ENCODE assay signal across 8 cellular contexts in the genomic region with DNA sequence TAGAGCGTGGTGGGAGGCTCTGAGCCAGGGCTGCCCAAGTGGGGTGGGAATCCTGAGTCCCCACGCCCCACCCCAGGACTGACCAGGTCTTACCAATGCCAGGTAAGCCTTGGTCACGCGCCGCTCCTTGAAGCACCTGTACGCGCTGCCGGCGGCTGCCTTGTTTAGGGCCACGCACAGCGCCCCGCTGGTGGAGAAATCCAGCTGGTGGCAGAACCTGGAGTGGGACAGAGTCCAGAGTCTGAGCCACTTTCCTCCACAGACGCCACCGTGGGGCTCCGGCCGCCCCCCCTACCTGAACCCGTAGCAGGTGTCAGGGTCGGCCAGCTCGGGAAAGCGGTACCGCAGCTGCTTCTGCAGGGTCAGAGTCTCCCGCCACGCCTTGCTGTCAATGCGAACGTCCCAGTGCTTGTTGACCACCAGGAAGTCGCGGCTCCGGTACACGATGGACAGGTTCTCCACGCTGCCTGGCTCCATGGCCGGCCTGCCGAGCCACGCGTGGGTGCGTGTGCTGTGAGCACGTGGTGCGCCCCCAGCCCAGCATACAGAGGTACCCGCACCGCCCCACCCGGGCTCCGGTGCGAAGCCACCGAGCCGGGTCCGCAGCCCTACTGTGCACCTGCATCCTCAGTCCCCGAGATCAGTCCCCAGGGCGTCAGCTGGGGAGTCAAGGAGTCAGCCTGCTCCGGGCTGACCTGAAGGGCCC. TPM values are rescaled to one million over a fixed set of nuclear protein-coding genes. Genes with fewer than 3 reads are reported as not detected.
DNase-seq lines count a peak whose midpoint lies in the region; ATAC-seq and TF ChIP-seq lines count a peak whose summit lies in the region.

No MANE protein-coding gene starts in this region.

- H3K27me3 ChIP-seq in DND-41 (ENCODE audit: insufficient read depth, low read length, poor library complexity) (no peaks in the 10 kb centered on the region), MG63 (no peaks in the 10 kb centered on the region), osteoblast (ENCODE audit: insufficient read depth, low read length) (no peaks in the 10 kb centered on the region)
- no peaks in the 10 kb centered on the region for H3K27me3 ChIP-seq in effector memory CD4-positive, alpha-beta T cell (replicated peaks; ENCODE audit: control insufficient read depth, insufficient read depth, low read length, poor library complexity, severe bottlenecking)

- H2AFZ ChIP-seq in DND-41 (ENCODE audit: low read depth, low read length) = peak overlapping the region; percentile 84; the same call in 1 of the 2 replicates
- H2AFZ ChIP-seq in osteoblast (ENCODE audit: low read length) = peak overlapping the region; percentile 29

- H3K9me3 ChIP-seq in DND-41 (ENCODE audit: insufficient read depth, low read length, severe bottlenecking) (no peaks in the 10 kb centered on the region), MG63 (no peaks in the 10 kb centered on the region), osteoblast (ENCODE audit: low read depth, low read length) (no peaks in the 10 kb centered on the region)
- no peaks in the 10 kb centered on the region for H3K9me3 ChIP-seq in effector memory CD4-positive, alpha-beta T cell (ENCODE audit: control insufficient read depth, low read length)

- DNase-seq in DND-41 = no peak
- no peak for DNase-seq in MG63
- DNase-seq in effector memory CD4-positive, alpha-beta T cell = no peak
- DNase-seq in osteoblast (ENCODE audit: insufficient read length, low spot score, missing footprints) = no peak
- DNase-seq in sciatic nerve (ENCODE audit: low spot score) = no peak
- DNase-seq in DMS153 treated with DMSO at 0.1 percent for 48 hours (lab: John Stamatoyannopoulos, UW; ENCODE audit: unreplicated experiment) = no peak
- no peak for DNase-seq in putamen (ENCODE audit: low spot score)
- no peak for DNase-seq in left lobe of liver (ENCODE audit: low spot score)

- H3K27ac ChIP-seq in DND-41 (ENCODE audit: low read length) = peak overlapping the region; percentile 77
- peak overlapping the region; percentile 56 for H3K27ac ChIP-seq in effector memory CD4-positive, alpha-beta T cell (ENCODE audit: insufficient read depth, low read length, poor library complexity, severe bottlenecking)
- peak overlapping the region; percentile 41 for H3K27ac ChIP-seq in osteoblast (ENCODE audit: low read depth, low read length)

- H3K36me3 ChIP-seq in DND-41 (ENCODE audit: insufficient read depth, low read length) (peaks cover 65% of the 10 kb centered on the region), MG63 (peaks cover 55% of the 10 kb centered on the region), osteoblast (ENCODE audit: insufficient read depth, low read length) (peaks cover 10% of the 10 kb centered on the region)
- peaks cover 11% of the 10 kb centered on the region for H3K36me3 ChIP-seq in effector memory CD4-positive, alpha-beta T cell (ENCODE audit: control insufficient read depth, insufficient read depth, low read length)

- intact Hi-C loops in sciatic nerve (cut with DNase I) = no loop called here

- no peak for ATAC-seq in DND-41 (ENCODE audit: insufficient read depth, low read depth)
- ATAC-seq in sciatic nerve = no peak
- ATAC-seq in left lobe of liver = no peak

- H3K4me2 ChIP-seq in DND-41 (ENCODE audit: insufficient read depth, low read length) (peak overlapping the region; percentile 99), osteoblast (ENCODE audit: insufficient read depth, low read length) (peak overlapping the region; percentile 91)

- H3K9ac ChIP-seq in DND-41 (ENCODE audit: low read depth, low read length) = peak overlapping the region; percentile 94

- TF ChIP-seq CTCF in DND-41 (IDR thresholded peaks at IDR 0.05; ENCODE audit: borderline replicate concordance, extremely low read depth, low read length, poor library complexity, severe bottlenecking) (no peak), osteoblast (IDR thresholded peaks at IDR 0.05; ENCODE audit: extremely low read depth, low read depth, low read length) (no peak)

- H3K4me3 ChIP-seq in DND-41 (ENCODE audit: low read depth in 1 of 2, low read length in 2 of 2) (peak overlapping the region; percentile 82 to 85), MG63 (peak overlapping the region; percentile 98), osteoblast (ENCODE audit: insufficient read depth, low read length) (peak overlapping the region; percentile 93)
- H3K4me3 ChIP-seq in effector memory CD4-positive, alpha-beta T cell (ENCODE audit: insufficient read depth, low read depth, low read length, poor library complexity, severe bottlenecking) = peak overlapping the region; percentile 74

- H3K4me1 ChIP-seq in DND-41 (ENCODE audit: insufficient read depth, low read length) (peaks cover 38% of the 10 kb centered on the region), osteoblast (ENCODE audit: insufficient read depth, low read length) (peaks cover 17% of the 10 kb centered on the region)
- H3K4me1 ChIP-seq in effector memory CD4-positive, alpha-beta T cell (ENCODE audit: control insufficient read depth, insufficient read depth, low read length, poor library complexity, severe bottlenecking) = peaks cover 19% of the 10 kb centered on the region

- H4K20me1 ChIP-seq in DND-41 (ENCODE audit: insufficient read depth, low read length) (peaks cover 69% of the 10 kb centered on the region), osteoblast (ENCODE audit: insufficient read depth, low read length) (peaks cover 27% of the 10 kb centered on the region)

- H3K79me2 ChIP-seq in DND-41 (ENCODE audit: insufficient read depth, low read length) = peaks cover 54% of the 10 kb centered on the region
- peaks cover 30% of the 10 kb centered on the region for H3K79me2 ChIP-seq in osteoblast (ENCODE audit: insufficient read depth, low read length)

RNA-seq across cellular contexts. Expression of a gene that starts 0.8 kb away (rescaled TPM):
- 60.9 and 77.3 TPM in 2 replicates for total RNA-seq in MG63 (2014; rRNA removed; shearing (Covaris generic); ENCODE audit: low replicate concordance)
- total RNA-seq in osteoblast = 23.3 and 28.2 TPM in 2 replicates
- 11.4 TPM for total RNA-seq in sciatic nerve
- total RNA-seq in left lobe of liver = 9.0 TPM

RNA-seq across cellular contexts. Expression of a gene that starts 1.0 kb away (rescaled TPM):
- 18.9 and 22.6 TPM in 2 replicates for total RNA-seq in MG63 (2014; rRNA removed; shearing (Covaris generic); ENCODE audit: low replicate concordance)
- total RNA-seq in osteoblast = 3.3 and 3.8 TPM in 2 replicates
- total RNA-seq in sciatic nerve = 18.9 TPM
- 6.4 TPM for total RNA-seq in left lobe of liver

RNA-seq across cellular contexts. Expression of a gene that starts 13.1 kb away (rescaled TPM):
- not detected in 2 replicates for total RNA-seq in MG63 (2014; rRNA removed; shearing (Covaris generic); ENCODE audit: low replicate concordance)
- total RNA-seq in osteoblast (not detected in 2 replicates), sciatic nerve (not detected), left lobe of liver (not detected)

RNA-seq across cellular contexts. Expression of a gene that starts 26.9 kb away (rescaled TPM):
- not detected in 2 replicates for total RNA-seq in MG63 (2014; rRNA removed; shearing (Covaris generic); ENCODE audit: low replicate concordance)
- total RNA-seq in osteoblast = under 0.01 and 1.2 TPM in 2 replicates
- 2.9 TPM for total RNA-seq in sciatic nerve
- 0.08 TPM for total RNA-seq in left lobe of liver

RNA-seq across cellular contexts. Expression of a gene that starts 46.6 kb away (rescaled TPM):
- 39.0 and 72.9 TPM in 2 replicates for total RNA-seq in MG63 (2014; rRNA removed; shearing (Covaris generic); ENCODE audit: low replicate concordance)
- total RNA-seq in osteoblast (32.2 and 35.1 TPM in 2 replicates), sciatic nerve (26.9 TPM), left lobe of liver (18.3 TPM)
